1 cellular context compared by ENCODE assay signal in the genomic region with DNA sequence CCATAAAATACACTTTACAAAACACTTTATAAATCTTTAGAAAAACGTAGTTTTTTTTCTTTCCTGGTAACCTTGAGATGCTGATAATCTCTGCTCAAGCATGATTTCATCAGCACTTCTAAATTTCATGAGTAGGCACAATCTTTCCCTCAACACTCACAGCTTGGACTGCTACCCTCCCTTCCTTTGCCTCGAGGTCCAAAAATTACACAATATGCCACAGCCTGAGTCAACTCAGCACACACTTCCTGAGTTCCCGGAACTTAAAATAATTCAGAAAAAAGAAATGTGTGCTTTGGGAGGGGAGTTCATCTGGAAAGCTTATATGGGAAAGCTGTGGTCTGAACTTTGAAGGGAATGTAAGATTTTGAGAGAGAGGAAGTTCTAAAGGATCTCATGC.
TF ChIP-seq lines count a peak whose summit lies in the region.

No MANE protein-coding gene starts in this region.

TF ChIP-seq in GM23338, 12 proteins besides CTCF, POLR2A, EP300 and RAD21 (continued from another document):
- TF ChIP-seq ZNF462 (CRISPR knock-in tag; IDR thresholded peaks at IDR 0.05) (no peak), EZH2 (IDR thresholded peaks at IDR 0.05; ENCODE audit: low read depth, unreplicated experiment) (no peak), NANOG (IDR thresholded peaks at IDR 0.05; ENCODE audit: borderline replicate concordance) (no peak), EZH2phosphoT487 (IDR thresholded peaks at IDR 0.05; ENCODE audit: unreplicated experiment) (no peak), JUNB (IDR thresholded peaks at IDR 0.05; ENCODE audit: unreplicated experiment) (no peak)
- TF ChIP-seq, protein P1, sequence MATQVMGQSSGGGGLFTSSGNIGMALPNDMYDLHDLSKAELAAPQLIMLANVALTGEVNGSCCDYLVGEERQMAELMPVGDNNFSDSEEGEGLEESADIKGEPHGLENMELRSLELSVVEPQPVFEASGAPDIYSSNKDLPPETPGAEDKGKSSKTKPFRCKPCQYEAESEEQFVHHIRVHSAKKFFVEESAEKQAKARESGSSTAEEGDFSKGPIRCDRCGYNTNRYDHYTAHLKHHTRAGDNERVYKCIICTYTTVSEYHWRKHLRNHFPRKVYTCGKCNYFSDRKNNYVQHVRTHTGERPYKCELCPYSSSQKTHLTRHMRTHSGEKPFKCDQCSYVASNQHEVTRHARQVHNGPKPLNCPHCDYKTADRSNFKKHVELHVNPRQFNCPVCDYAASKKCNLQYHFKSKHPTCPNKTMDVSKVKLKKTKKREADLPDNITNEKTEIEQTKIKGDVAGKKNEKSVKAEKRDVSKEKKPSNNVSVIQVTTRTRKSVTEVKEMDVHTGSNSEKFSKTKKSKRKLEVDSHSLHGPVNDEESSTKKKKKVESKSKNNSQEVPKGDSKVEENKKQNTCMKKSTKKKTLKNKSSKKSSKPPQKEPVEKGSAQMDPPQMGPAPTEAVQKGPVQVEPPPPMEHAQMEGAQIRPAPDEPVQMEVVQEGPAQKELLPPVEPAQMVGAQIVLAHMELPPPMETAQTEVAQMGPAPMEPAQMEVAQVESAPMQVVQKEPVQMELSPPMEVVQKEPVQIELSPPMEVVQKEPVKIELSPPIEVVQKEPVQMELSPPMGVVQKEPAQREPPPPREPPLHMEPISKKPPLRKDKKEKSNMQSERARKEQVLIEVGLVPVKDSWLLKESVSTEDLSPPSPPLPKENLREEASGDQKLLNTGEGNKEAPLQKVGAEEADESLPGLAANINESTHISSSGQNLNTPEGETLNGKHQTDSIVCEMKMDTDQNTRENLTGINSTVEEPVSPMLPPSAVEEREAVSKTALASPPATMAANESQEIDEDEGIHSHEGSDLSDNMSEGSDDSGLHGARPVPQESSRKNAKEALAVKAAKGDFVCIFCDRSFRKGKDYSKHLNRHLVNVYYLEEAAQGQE (IDR thresholded peaks at IDR 0.05; ENCODE audit: unreplicated experiment): no peak
TF ChIP-seq in GM23338: peak in this region for 0.
